ENCODE assay signal across 8 cellular contexts in genomic region chr17:35088911-35089845, GRCh38. TPM values are rescaled to one million over a fixed set of nuclear protein-coding genes. Genes with fewer than 3 reads are reported as not detected.
A peak's percentile ranks its signal among the peaks of the same experiment; 100 is the strongest.
DNase-seq lines count a peak whose midpoint lies in the region; ATAC-seq and TF ChIP-seq lines count a peak whose summit lies in the region.

No MANE protein-coding gene starts in this region.

- H3K27ac ChIP-seq in psoas muscle (peak overlapping the region; percentile 47), uterus (peak overlapping the region; percentile 86 to 88)

- ATAC-seq in HG02623 (IDR thresholded peaks at IDR 0.05; ENCODE audit: unreplicated experiment) (peak; percentile 66), left ventricle myocardium superior (peak; percentile 98), psoas muscle (peak; percentile 95 to 98 (median 97))

- H3K27me3 ChIP-seq in psoas muscle (ENCODE audit: insufficient read depth in 3 of 3, low read length in 2 of 3) (no peaks in the 10 kb centered on the region), uterus (no peaks in the 10 kb centered on the region)

- H3K4me1 ChIP-seq in psoas muscle, result peaks cover 11% of the 10 kb centered on the region
- H3K4me1 ChIP-seq in uterus, result peaks cover 0 to 5% of the 10 kb centered on the region in 2 donors

- H3K4me3 ChIP-seq in GM12875 (ENCODE audit: low read depth, low read length) (peak overlapping the region; percentile 91), psoas muscle (peak overlapping the region; percentile 98), uterus (peak overlapping the region; percentile 81 to 97)

- no peaks in the 10 kb centered on the region for H3K9me3 ChIP-seq in psoas muscle
- no peaks in the 10 kb centered on the region for H3K9me3 ChIP-seq in uterus

- no peaks in the 10 kb centered on the region for H3K36me3 ChIP-seq in psoas muscle (ENCODE audit: insufficient read depth in 1 of 2, low read depth in 1 of 2)
- no peaks in the 10 kb centered on the region for H3K36me3 ChIP-seq in uterus

- TF ChIP-seq POLR2A in uterus (IDR thresholded peaks at IDR 0.05), result peak in 1 of 2 donors; percentile 33

- intact Hi-C loops in left ventricle myocardium superior (cut with micrococcal nuclease), result no loop called here
- intact Hi-C loops in psoas muscle (cut with DNase I), result loop anchor here in 1 of 2 donors (1.0 kb wide), 1 partner anchor 90 kb away; no protein-coding TSS in a partner anchor
- intact Hi-C loops in uterus (cut with DNase I; ENCODE audit: low total_unique reads), result no loop called here

- TF ChIP-seq CTCF in GM12875 (IDR thresholded peaks at IDR 0.05; ENCODE audit: borderline replicate concordance, insufficient read depth, low read depth, low read length), result peak; percentile 92
- peak; percentile 78 for TF ChIP-seq CTCF in psoas muscle (IDR thresholded peaks at IDR 0.05)
- TF ChIP-seq CTCF in uterus (IDR thresholded peaks at IDR 0.05), result peak; percentile 63 to 94 (median 93)

- peak; percentile 75 for DNase-seq in NCI-H1092 treated with DMSO at 0.1 percent for 48 hours (lab: John Stamatoyannopoulos, UW)
- DNase-seq in T-helper 1 cell, result peak; percentile 81 to 91 (median 83)
- peak; percentile 62 for DNase-seq in amniotic stem cell (lab: John Stamatoyannopoulos, UW)
- DNase-seq in left ventricle myocardium superior, result peak; percentile 93
- DNase-seq in psoas muscle, result peak; percentile 91 to 92
- DNase-seq in uterus, result peak; percentile 81 to 89

- 4 to 10% (median 5%) methylated on average over 31 to 92 of the region's 92 CpGs for WGBS in psoas muscle, 3 donors

RNA-seq across cellular contexts. Expression of gene RFFL, which starts 25.7 kb away (rescaled TPM):
- total RNA-seq in left ventricle myocardium superior, result 8.5 TPM
- 10 to 100 TPM; 23.6 to 39.5 (median 31.1) TPM for total RNA-seq in psoas muscle
- polyA plus RNA-seq in psoas muscle, result 10 to 100 TPM in 1 of 3 donors, 1 to 10 TPM in 2; 7.0 to 19.1 (median 8.6) TPM
- total RNA-seq in uterus, result 10 to 100 TPM; 11.5 to 38.5 (median 14.6) TPM

RNA-seq across cellular contexts. Expression of gene RAD51D, which starts 30.5 kb away (rescaled TPM):
- 6.4 TPM for total RNA-seq in left ventricle myocardium superior
- total RNA-seq in psoas muscle, result 1 to 10 TPM; 4.0 to 6.2 (median 6.0) TPM
- 1 to 10 TPM; 3.6 to 5.4 (median 3.9) TPM for polyA plus RNA-seq in psoas muscle
- 10 to 100 TPM in 2 of 4 donors, 1 to 10 TPM in 1, under 1 TPM in 1; 0.29 to 17.4 (median 7.6) TPM for total RNA-seq in uterus

RNA-seq across cellular contexts. Expression of gene FNDC8, which starts 32.2 kb away (rescaled TPM):
- total RNA-seq in left ventricle myocardium superior (not detected), psoas muscle (not detected), uterus (not detected)
- not detected for polyA plus RNA-seq in psoas muscle

RNA-seq across cellular contexts. Expression of gene NLE1, which starts 52.9 kb away (rescaled TPM):
- 4.5 TPM for total RNA-seq in left ventricle myocardium superior
- total RNA-seq in psoas muscle, result 10 to 100 TPM in 2 of 4 donors, 1 to 10 TPM in 2; 9.8 to 11.9 (median 10.2) TPM
- 10 to 100 TPM in 2 of 3 donors, 1 to 10 TPM in 1; 9.1 to 15.6 (median 10.6) TPM for polyA plus RNA-seq in psoas muscle
- 10 to 100 TPM in 3 of 4 donors, 1 to 10 TPM in 1; 3.6 to 30.0 (median 19.7) TPM for total RNA-seq in uterus

RNA-seq across cellular contexts. Expression of gene UNC45B, which starts 58.4 kb away (rescaled TPM):
- total RNA-seq in left ventricle myocardium superior (243 TPM), psoas muscle (100 to 1,000 TPM; 109 to 395 (median 175) TPM), uterus (under 1 TPM in 2 of 4 donors, not detected in 2; 0.21 to 0.55 TPM)
- 10 to 100 TPM in 2 of 3 donors, 1 to 10 TPM in 1; 6.2 to 33.6 (median 33.1) TPM for polyA plus RNA-seq in psoas muscle

Comparison
In these comparisons a context has a peak if more than half of its experiments do, and no peak if none do; other contexts are left out.
1. Peak in every context shown above with its lines: DNase-seq, ATAC-seq, H3K4me3 ChIP-seq and H3K27ac ChIP-seq.